ENCODE assay signal across 10 cellular contexts in genomic region chr13:51721485-51721884, GRCh38.
A peak's percentile ranks its signal among the peaks of the same experiment; 100 is the strongest.
DNase-seq lines count a peak whose midpoint lies in the region; ATAC-seq, FAIRE-seq and TF ChIP-seq lines count a peak whose summit lies in the region.
"Had no signal": no experiment of that assay in that cellular context is flagged by ENCODE, and none has a peak within 500 bp of the region (broad histone marks: within the 10 kb centered on the region; RNA-seq: fewer than 3 reads in every experiment).

No MANE protein-coding gene starts in this region.

- WGBS in right lobe of liver (ENCODE audit: insufficient coverage, low coverage, low lambda C conversion rate, missing lambda C conversion rate): 64% methylated on average over 3 of the region's 3 CpGs

- no peak for DNase-seq in right lobe of liver
- no peak for DNase-seq in H54 (ENCODE audit: insufficient read length, low spot score)
- DNase-seq in HuH-7 (ENCODE audit: low spot score): no peak
- DNase-seq in foreskin keratinocyte: no peak
- DNase-seq: NCI-H1105 had no signal

- no peak for FAIRE-seq in H54 (lab: Jason Lieb, UNC)

- no peak overlapping the region for H3K4me3 ChIP-seq in right lobe of liver
- H3K4me3 ChIP-seq: BLaER1 had no signal

- H3K27ac ChIP-seq in right lobe of liver: peak overlapping the region in 1 of 3 donors; percentile 3
- H3K27ac ChIP-seq in foreskin keratinocyte: no peak overlapping the region
- H3K27ac ChIP-seq: BLaER1 had no signal

- no peak for TF ChIP-seq POLR2A in right lobe of liver (IDR thresholded peaks at IDR 0.05)
- TF ChIP-seq POLR2A in H54 (IDR thresholded peaks at IDR 0.05; ENCODE audit: low read depth, low read length): no peak

- H3K27me3 ChIP-seq in right lobe of liver (no peaks in the 10 kb centered on the region), foreskin keratinocyte (no peaks in the 10 kb centered on the region)
- H3K27me3 ChIP-seq: BLaER1 had no signal

- peaks cover 0 to 2% (median 0%) of the 10 kb centered on the region in 4 donors for H3K36me3 ChIP-seq in right lobe of liver
- H3K36me3 ChIP-seq: BLaER1 had no signal

- ATAC-seq in GM18498 (IDR thresholded peaks at IDR 0.05; ENCODE audit: unreplicated experiment) (peak; percentile 89), GM21717 (IDR thresholded peaks at IDR 0.05; ENCODE audit: unreplicated experiment) (peak; percentile 96), HG03558 (IDR thresholded peaks at IDR 0.05; ENCODE audit: extremely low read depth, unreplicated experiment) (peak; percentile 49), right lobe of liver (peak; percentile 18 to 73 (median 38)), GM19467 (IDR thresholded peaks at IDR 0.05; ENCODE audit: unreplicated experiment) (no peak), foreskin keratinocyte (no peak)

- intact Hi-C loops in right lobe of liver (cut with DNase I): no loop called here

- TF ChIP-seq CTCF in right lobe of liver (IDR thresholded peaks at IDR 0.05): no peak
- TF ChIP-seq CTCF in foreskin keratinocyte (conservative IDR thresholded peaks at IDR 0.05): no peak

- H3K9me3 ChIP-seq in right lobe of liver: no peaks in the 10 kb centered on the region
- H3K9me3 ChIP-seq: BLaER1 had no signal

- H3K4me1 ChIP-seq in right lobe of liver (peaks cover 0 to 2% (median 0%) of the 10 kb centered on the region in 4 donors), foreskin keratinocyte (no peaks in the 10 kb centered on the region)
- H3K4me1 ChIP-seq: BLaER1 had no signal

Comparison
In these comparisons a context has a peak if more than half of its experiments do, and no peak if none do; other contexts are left out.
1. ATAC-seq: peak in GM18498 (single experiment), GM21717 (single experiment), HG03558 (single experiment) and right lobe of liver (4 of 4); none in GM19467 (single experiment) and foreskin keratinocyte (single experiment).